ENCODE assay signal across 34 cellular contexts in genomic region chr6:19943042-19943441, GRCh38.
"Had no signal": no experiment of that assay in that cellular context is flagged by ENCODE, and none has a peak within 500 bp of the region (broad histone marks: within the 10 kb centered on the region; RNA-seq: fewer than 3 reads in every experiment).

No MANE protein-coding gene starts in this region.

- H3K27ac ChIP-seq: adrenal gland, ascending aorta, body of pancreas, brain microvascular endothelial cell, breast epithelium, cardiac muscle cell had no signal

- H3K4me3 ChIP-seq: adrenal gland, ascending aorta, body of pancreas, breast epithelium, cardiac muscle cell had no signal

- H3K9me3 ChIP-seq: adrenal gland, ascending aorta, body of pancreas, breast epithelium had no signal

- DNase-seq: activated effector memory CD4-positive, alpha-beta T cell treated with anti-CD3 and anti-CD28 coated beads, Interleukin-2, amount 50 U/mL, for 16 hours; activated effector memory CD4-positive, alpha-beta T cell treated with Interleukin-2 at 50 U/mL for 16 hours; activated gamma-delta T cell; activated gamma-delta T cell treated with Interleukin-2 at 50 U/mL for 16 hours; activated naive CD4-positive, alpha-beta T cell; activated naive CD4-positive, alpha-beta T cell treated with anti-CD3 and anti-CD28 coated beads for 36 hours; activated naive CD4-positive, alpha-beta T cell treated with anti-CD3 and anti-CD28 coated beads, Interleukin-2, amount 10 ng/mL, durations not matched to agents 7 days and 5 days; activated naive CD4-positive, alpha-beta T cell treated with anti-CD3 and anti-CD28 coated beads, Interleukin-2, amount 50 U/mL, for 16 hours; activated naive CD4-positive, alpha-beta T cell treated with Interleukin-2 at 50 U/mL for 16 hours; activated naive CD8-positive, alpha-beta T cell treated with anti-CD3 and anti-CD28 coated beads for 36 hours; activated naive CD8-positive, alpha-beta T cell treated with anti-CD3 and anti-CD28 coated beads, Interleukin-2, amount 10 ng/mL, durations not matched to agents 7 days and 5 days; activated naive CD8-positive, alpha-beta T cell treated with anti-CD3 and anti-CD28 coated beads, Interleukin-2, amount 50 U/mL, for 24 hours; activated T-cell treated with anti-CD3 and anti-CD28 coated beads, Interleukin-2, amount 50 U/mL, for 1 hour; activated T-cell treated with anti-CD3 and anti-CD28 coated beads, Interleukin-2, amount 50 U/mL, for 24 hours; activated T-cell treated with anti-CD3 and anti-CD28 coated beads, Interleukin-2, amount 50 U/mL, for 4 hours; activated T-cell treated with anti-CD3 and anti-CD28 coated beads, Interleukin-2, amount 50 U/mL, for 48 hours; activated T-cell treated with anti-CD3 and anti-CD28 coated beads, Interleukin-2, amount 50 U/mL, for 72 hours; adrenal gland; amniotic stem cell; amygdala; anterior cingulate cortex; aorta; body of pancreas; brain microvascular endothelial cell; caudate nucleus; central memory CD4-positive, alpha-beta T cell; cerebellar nuclear complex had no signal

- H3K27me3 ChIP-seq: adrenal gland, ascending aorta, body of pancreas, brain microvascular endothelial cell, breast epithelium, cardiac muscle cell had no signal

- H3K36me3 ChIP-seq: adrenal gland, ascending aorta, brain microvascular endothelial cell, breast epithelium, cardiac muscle cell had no signal

- ATAC-seq: activated naive CD4-positive, alpha-beta T cell treated with anti-CD3 and anti-CD28 coated beads, Interleukin-2, amount 50 U/mL, for 72 hours; activated naive CD8-positive, alpha-beta T cell treated with anti-CD3 and anti-CD28 coated beads, Interleukin-2, amount 50 U/mL, for 24 hours; activated T-cell treated with anti-CD3 and anti-CD28 coated beads, Interleukin-2, amount 50 U/mL, for 4 hours; activated T-cell treated with anti-CD3 and anti-CD28 coated beads, Interleukin-2, amount 50 U/mL, for 72 hours; activated T-helper 17 cell treated with anti-CD3 and anti-CD28 coated beads, Interleukin-2, amount 50 U/mL, for 72 hours; body of pancreas had no signal

- FAIRE-seq: astrocyte, bronchial epithelial cell had no signal

- H3K4me1 ChIP-seq: adrenal gland, ascending aorta, body of pancreas, breast epithelium had no signal
